ENCODE assay signal across 2 cellular contexts in the genomic region with DNA sequence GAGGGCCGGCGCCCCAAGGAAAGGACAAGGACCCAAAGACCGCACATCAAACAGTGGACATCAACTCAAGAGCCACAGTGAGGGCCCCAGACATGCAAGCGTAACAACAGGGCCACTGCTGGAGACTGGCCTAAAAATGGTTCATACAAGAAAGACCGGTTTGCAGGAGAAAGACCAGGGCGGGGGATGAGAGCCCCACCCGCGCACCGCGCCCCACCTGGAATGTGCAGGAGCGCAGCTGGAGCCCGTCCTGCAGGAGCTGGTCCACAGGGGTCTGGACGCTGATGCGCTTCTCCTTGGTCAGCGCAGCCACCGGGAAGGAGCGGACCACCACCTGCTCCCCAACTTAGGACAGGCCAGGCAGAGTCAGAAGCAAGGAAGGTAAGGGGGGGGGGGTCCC.
TF ChIP-seq lines count a peak whose summit lies in the region.

No MANE protein-coding gene starts in this region.

TF ChIP-seq in HEK293, 187 proteins besides CTCF, POLR2A, EP300 and RAD21:
- TF ChIP-seq KLF1 (tag by site-specific recombination; IDR thresholded peaks at IDR 0.05) (peak; percentile 73), KLF8 (tag by site-specific recombination; IDR thresholded peaks at IDR 0.05) (0 out of 2 replicates have a peak, but pooled peaks have one; percentile 18), ZNF423 (tag by site-specific recombination; IDR thresholded peaks at IDR 0.05) (no peak)

TF ChIP-seq in HepG2, 621 proteins besides CTCF, POLR2A, EP300 and RAD21:
- TF ChIP-seq RXRB (CRISPR knock-in tag; IDR thresholded peaks at IDR 0.05; ENCODE audit: borderline replicate concordance) (no peak), CC2D1A (CRISPR knock-in tag; IDR thresholded peaks at IDR 0.05) (no peak), ELF4 (CRISPR knock-in tag; IDR thresholded peaks at IDR 0.05; ENCODE audit: borderline replicate concordance) (no peak), NFATC3 (CRISPR knock-in tag; IDR thresholded peaks at IDR 0.05) (no peak), ZNF138 (CRISPR knock-in tag; IDR thresholded peaks at IDR 0.05; ENCODE audit: low read depth) (no peak), CENPT (CRISPR knock-in tag; IDR thresholded peaks at IDR 0.05; ENCODE audit: low read depth) (no peak), RFXAP (CRISPR knock-in tag; IDR thresholded peaks at IDR 0.05; ENCODE audit: borderline replicate concordance) (no peak), ZNF720 (CRISPR knock-in tag; IDR thresholded peaks at IDR 0.05) (no peak), NCOA1 (CRISPR knock-in tag; IDR thresholded peaks at IDR 0.05) (no peak)
